ENCODE assay signal across 17 cellular contexts in genomic region chr3:193947636-193948035, GRCh38.
"Had no signal": no experiment of that assay in that cellular context is flagged by ENCODE, and none has a peak within 500 bp of the region (broad histone marks: within the 10 kb centered on the region; RNA-seq: fewer than 3 reads in every experiment).

No MANE protein-coding gene starts in this region.

- H3K9me3 Mint-ChIP-seq: activated B cell treated with CpG ODN at 0.5 μM for 24 hours; activated CD4-positive, alpha-beta memory T cell treated with anti-CD3 and anti-CD28 coated beads for 36 hours; activated CD4-positive, alpha-beta T cell treated with anti-CD3 and anti-CD28 coated beads, Interleukin-2, amount 10 ng/mL, durations not matched to agents 7 days and 5 days; activated naive CD4-positive, alpha-beta T cell treated with anti-CD3 and anti-CD28 coated beads, Interleukin-2, amount 10 ng/mL, durations not matched to agents 7 days and 5 days; activated naive CD8-positive, alpha-beta T cell treated with anti-CD3 and anti-CD28 coated beads for 36 hours; activated T-helper 17 cell treated with anti-CD3 and anti-CD28 coated beads, Interleukin-2, amount 50 U/mL, for 72 hours; central memory CD8-positive, alpha-beta T cell; T-helper 1 cell treated with Interleukin-12 subunit alpha and Interleukin-12 subunit beta and Interleukin-4 antibody, amounts not matched to agents 30 μg/mL and 1 μg/mL, for 36 hours had no signal

- DNase-seq: activated B cell treated with CpG ODN at 0.5 μM for 24 hours; activated CD4-positive, alpha-beta memory T cell treated with anti-CD3 and anti-CD28 coated beads for 36 hours; activated CD4-positive, alpha-beta T cell treated with anti-CD3 and anti-CD28 coated beads for 1 hour; activated CD4-positive, alpha-beta T cell treated with anti-CD3 and anti-CD28 coated beads, Interleukin-2, amount 10 ng/mL, durations not matched to agents 7 days and 5 days; activated CD8-positive, alpha-beta memory T cell treated with anti-CD3 and anti-CD28 coated beads for 24 hours; activated gamma-delta T cell; activated naive CD4-positive, alpha-beta T cell treated with anti-CD3 and anti-CD28 coated beads, Interleukin-2, amount 10 ng/mL, durations not matched to agents 7 days and 5 days; activated naive CD8-positive, alpha-beta T cell treated with anti-CD3 and anti-CD28 coated beads for 36 hours; activated T-cell treated with anti-CD3 and anti-CD28 coated beads, Interleukin-2, amount 50 U/mL, for 48 hours; anterior cingulate cortex; NCI-H187; NCI-H2171; NK-92 treated with Interleukin-12 subunit alpha and Interleukin-12 subunit beta, amount 100 ng/mL, for 24 hours; OCI-M1 had no signal

- H3K36me3 Mint-ChIP-seq: activated CD4-positive, alpha-beta memory T cell treated with anti-CD3 and anti-CD28 coated beads for 36 hours; activated naive CD4-positive, alpha-beta T cell treated with anti-CD3 and anti-CD28 coated beads, Interleukin-2, amount 10 ng/mL, durations not matched to agents 7 days and 5 days; activated naive CD8-positive, alpha-beta T cell treated with anti-CD3 and anti-CD28 coated beads for 36 hours had no signal

- ATAC-seq: activated T-helper 17 cell treated with anti-CD3 and anti-CD28 coated beads, Interleukin-2, amount 50 U/mL, for 72 hours had no signal

- H3K4me3 Mint-ChIP-seq: activated B cell treated with CpG ODN at 0.5 μM for 24 hours; activated CD4-positive, alpha-beta memory T cell treated with anti-CD3 and anti-CD28 coated beads for 36 hours; activated CD4-positive, alpha-beta T cell treated with anti-CD3 and anti-CD28 coated beads, Interleukin-2, amount 10 ng/mL, durations not matched to agents 7 days and 5 days; activated naive CD4-positive, alpha-beta T cell treated with anti-CD3 and anti-CD28 coated beads, Interleukin-2, amount 10 ng/mL, durations not matched to agents 7 days and 5 days; activated naive CD8-positive, alpha-beta T cell treated with anti-CD3 and anti-CD28 coated beads for 36 hours; activated T-helper 17 cell treated with anti-CD3 and anti-CD28 coated beads, Interleukin-2, amount 50 U/mL, for 72 hours; central memory CD8-positive, alpha-beta T cell; T-helper 1 cell treated with Interleukin-12 subunit alpha and Interleukin-12 subunit beta and Interleukin-4 antibody, amounts not matched to agents 30 μg/mL and 1 μg/mL, for 36 hours had no signal

- H3K27ac Mint-ChIP-seq: activated B cell treated with CpG ODN at 0.5 μM for 24 hours; activated CD4-positive, alpha-beta memory T cell treated with anti-CD3 and anti-CD28 coated beads for 36 hours; activated CD4-positive, alpha-beta T cell treated with anti-CD3 and anti-CD28 coated beads, Interleukin-2, amount 10 ng/mL, durations not matched to agents 7 days and 5 days; activated naive CD4-positive, alpha-beta T cell treated with anti-CD3 and anti-CD28 coated beads, Interleukin-2, amount 10 ng/mL, durations not matched to agents 7 days and 5 days; activated naive CD8-positive, alpha-beta T cell treated with anti-CD3 and anti-CD28 coated beads for 36 hours; activated T-helper 17 cell treated with anti-CD3 and anti-CD28 coated beads, Interleukin-2, amount 50 U/mL, for 72 hours; T-helper 1 cell treated with Interleukin-12 subunit alpha and Interleukin-12 subunit beta and Interleukin-4 antibody, amounts not matched to agents 30 μg/mL and 1 μg/mL, for 36 hours had no signal

- H3K4me1 Mint-ChIP-seq: activated B cell treated with CpG ODN at 0.5 μM for 24 hours; activated CD4-positive, alpha-beta T cell treated with anti-CD3 and anti-CD28 coated beads, Interleukin-2, amount 10 ng/mL, durations not matched to agents 7 days and 5 days; activated naive CD4-positive, alpha-beta T cell treated with anti-CD3 and anti-CD28 coated beads, Interleukin-2, amount 10 ng/mL, durations not matched to agents 7 days and 5 days; central memory CD8-positive, alpha-beta T cell had no signal
